ENCODE assay signal across 1 cellular context in genomic region chr11:62573592-62574362, GRCh38.
TF ChIP-seq lines count a peak whose summit lies in the region.

TSS of gene EEF1G (minus strand) at chr11:62573891. CDS start at chr11:62573842, 49 bp downstream.

TF ChIP-seq in HepG2, 621 proteins besides CTCF, POLR2A, EP300 and RAD21 (continued from another document and continues in another):
- TF ChIP-seq MAFF (IDR thresholded peaks at IDR 0.05; ENCODE audit: low read depth, low read length), result no peak
- TF ChIP-seq, protein P1, sequence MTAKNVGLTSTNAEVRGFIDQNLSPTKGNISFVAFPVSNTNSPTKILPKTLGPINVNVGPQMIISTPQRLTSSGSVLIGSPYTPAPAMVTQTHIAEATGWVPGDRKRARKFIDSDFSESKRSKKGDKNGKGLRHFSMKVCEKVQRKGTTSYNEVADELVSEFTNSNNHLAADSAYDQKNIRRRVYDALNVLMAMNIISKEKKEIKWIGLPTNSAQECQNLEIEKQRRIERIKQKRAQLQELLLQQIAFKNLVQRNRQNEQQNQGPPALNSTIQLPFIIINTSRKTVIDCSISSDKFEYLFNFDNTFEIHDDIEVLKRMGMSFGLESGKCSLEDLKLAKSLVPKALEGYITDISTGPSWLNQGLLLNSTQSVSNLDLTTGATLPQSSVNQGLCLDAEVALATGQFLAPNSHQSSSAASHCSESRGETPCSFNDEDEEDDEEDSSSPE (CRISPR knock-in tag; IDR thresholded peaks at IDR 0.05), result peak; percentile 72
- peak; percentile 83 for TF ChIP-seq PATZ1 (CRISPR knock-in tag; IDR thresholded peaks at IDR 0.05)
- TF ChIP-seq SP5 (CRISPR knock-in tag; IDR thresholded peaks at IDR 0.05; ENCODE audit: borderline replicate concordance, low read depth), result peak; percentile 88; the same call in 1 of the 2 replicates
- TF ChIP-seq HNF4A (CRISPR knock-in tag; IDR thresholded peaks at IDR 0.05), result no peak
- TF ChIP-seq, protein P2, sequence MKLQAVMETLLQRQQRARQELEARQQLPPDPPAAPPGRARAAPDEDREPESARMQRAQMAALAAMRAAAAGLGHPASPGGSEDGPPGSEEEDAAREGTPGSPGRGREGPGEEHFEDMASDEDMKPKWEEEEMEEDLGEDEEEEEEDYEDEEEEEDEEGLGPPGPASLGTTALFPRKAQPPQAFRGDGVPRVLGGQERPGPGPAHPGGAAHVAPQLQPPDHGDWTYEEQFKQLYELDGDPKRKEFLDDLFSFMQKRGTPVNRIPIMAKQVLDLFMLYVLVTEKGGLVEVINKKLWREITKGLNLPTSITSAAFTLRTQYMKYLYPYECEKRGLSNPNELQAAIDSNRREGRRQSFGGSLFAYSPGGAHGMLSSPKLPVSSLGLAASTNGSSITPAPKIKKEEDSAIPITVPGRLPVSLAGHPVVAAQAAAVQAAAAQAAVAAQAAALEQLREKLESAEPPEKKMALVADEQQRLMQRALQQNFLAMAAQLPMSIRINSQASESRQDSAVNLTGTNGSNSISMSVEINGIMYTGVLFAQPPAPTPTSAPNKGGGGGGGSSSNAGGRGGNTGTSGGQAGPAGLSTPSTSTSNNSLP (IDR thresholded peaks at IDR 0.05; ENCODE audit: low read depth, low read length), result no peak
- TF ChIP-seq NRL (CRISPR knock-in tag; IDR thresholded peaks at IDR 0.05; ENCODE audit: borderline replicate concordance), result peak; percentile 92; the same call in 1 of the 2 replicates
- TF ChIP-seq FUBP1 (CRISPR knock-in tag; IDR thresholded peaks at IDR 0.05; ENCODE audit: borderline replicate concordance), result no peak
- 0 out of 2 replicates have a peak, but pooled peaks have one; percentile 49 for TF ChIP-seq ATF1 (CRISPR knock-in tag; IDR thresholded peaks at IDR 0.05)
- TF ChIP-seq ZNF331 (CRISPR knock-in tag; IDR thresholded peaks at IDR 0.05), result peak; percentile 16; the same call in 1 of the 2 replicates
- no peak for TF ChIP-seq PBX3 (CRISPR knock-in tag; IDR thresholded peaks at IDR 0.05; ENCODE audit: borderline replicate concordance)
- TF ChIP-seq THAP11 (CRISPR knock-in tag; IDR thresholded peaks at IDR 0.05), result peak; percentile 86
- peak; percentile 87; the same call in 1 of the 3 replicates for TF ChIP-seq MXI1 (IDR thresholded peaks at IDR 0.05; ENCODE audit: borderline replicate concordance, low read depth, low read length)
- TF ChIP-seq ZNF318 (CRISPR knock-in tag; IDR thresholded peaks at IDR 0.05), result 0 out of 2 replicates have a peak, but pooled peaks have one; percentile 14
- no peak for TF ChIP-seq RARG (CRISPR knock-in tag; IDR thresholded peaks at IDR 0.05; ENCODE audit: low read depth)
- no peak; the same call in 1 of the 2 replicates for TF ChIP-seq HBP1 (CRISPR knock-in tag; IDR thresholded peaks at IDR 0.05; ENCODE audit: low read depth)
- TF ChIP-seq NR3C1 (CRISPR knock-in tag; IDR thresholded peaks at IDR 0.05), result no peak
- TF ChIP-seq SIX4 (CRISPR knock-in tag; IDR thresholded peaks at IDR 0.05), result peak; percentile 15
- TF ChIP-seq FOXM1 (CRISPR knock-in tag; IDR thresholded peaks at IDR 0.05), result no peak
- 0 out of 2 replicates have a peak, but pooled peaks have one; percentile 19 for TF ChIP-seq NR2F2 (IDR thresholded peaks at IDR 0.05; ENCODE audit: borderline replicate concordance, low read depth)
- no peak for TF ChIP-seq MTA3 (CRISPR knock-in tag; IDR thresholded peaks at IDR 0.05)
- no peak for TF ChIP-seq ZSCAN20 (CRISPR knock-in tag; IDR thresholded peaks at IDR 0.05; ENCODE audit: borderline replicate concordance)
- TF ChIP-seq, protein P3, sequence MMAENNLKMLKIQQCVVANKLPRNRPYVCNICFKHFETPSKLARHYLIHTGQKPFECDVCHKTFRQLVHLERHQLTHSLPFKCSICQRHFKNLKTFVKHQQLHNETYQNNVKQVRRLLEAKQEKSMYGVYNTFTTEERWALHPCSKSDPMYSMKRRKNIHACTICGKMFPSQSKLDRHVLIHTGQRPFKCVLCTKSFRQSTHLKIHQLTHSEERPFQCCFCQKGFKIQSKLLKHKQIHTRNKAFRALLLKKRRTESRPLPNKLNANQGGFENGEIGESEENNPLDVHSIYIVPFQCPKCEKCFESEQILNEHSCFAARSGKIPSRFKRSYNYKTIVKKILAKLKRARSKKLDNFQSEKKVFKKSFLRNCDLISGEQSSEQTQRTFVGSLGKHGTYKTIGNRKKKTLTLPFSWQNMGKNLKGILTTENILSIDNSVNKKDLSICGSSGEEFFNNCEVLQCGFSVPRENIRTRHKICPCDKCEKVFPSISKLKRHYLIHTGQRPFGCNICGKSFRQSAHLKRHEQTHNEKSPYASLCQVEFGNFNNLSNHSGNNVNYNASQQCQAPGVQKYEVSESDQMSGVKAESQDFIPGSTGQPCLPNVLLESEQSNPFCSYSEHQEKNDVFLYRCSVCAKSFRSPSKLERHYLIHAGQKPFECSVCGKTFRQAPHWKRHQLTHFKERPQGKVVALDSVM (CRISPR knock-in tag; IDR thresholded peaks at IDR 0.05), result peak; percentile 54
- no peak for TF ChIP-seq SMARCC2 (IDR thresholded peaks at IDR 0.05)
- no peak for TF ChIP-seq MED1 (CRISPR knock-in tag; IDR thresholded peaks at IDR 0.05)
- TF ChIP-seq ZNF703 (CRISPR knock-in tag; IDR thresholded peaks at IDR 0.05; ENCODE audit: borderline replicate concordance), result no peak
- TF ChIP-seq MTA1 (CRISPR knock-in tag; IDR thresholded peaks at IDR 0.05; ENCODE audit: borderline replicate concordance), result no peak
